ENCODE assay signal across 8 cellular contexts in genomic region chr10:79487296-79488194, GRCh38. TPM values are rescaled to one million over a fixed set of nuclear protein-coding genes. Genes with fewer than 3 reads are reported as not detected.
A peak's percentile ranks its signal among the peaks of the same experiment; 100 is the strongest.
DNase-seq lines count a peak whose midpoint lies in the region; ATAC-seq, FAIRE-seq and TF ChIP-seq lines count a peak whose summit lies in the region.

No MANE protein-coding gene starts in this region.

- ATAC-seq in HG03159 (IDR thresholded peaks at IDR 0.05; ENCODE audit: unreplicated experiment): peak; percentile 83

- H3K4me1 ChIP-seq in OCI-LY3 (ENCODE audit: low read length): peaks cover 30% of the 10 kb centered on the region
- H3K4me1 ChIP-seq in kidney (ENCODE audit: control insufficient read depth in 1 of 2, insufficient read depth in 1 of 2, low read depth in 1 of 2, low read length in 2 of 2): peaks cover 0 to 6% of the 10 kb centered on the region in 2 donors

- peak overlapping the region; percentile 29 for H3K4me2 ChIP-seq in OCI-LY3 (ENCODE audit: low read length)

- H3K27ac ChIP-seq in OCI-LY3 (ENCODE audit: low read length): no peak overlapping the region
- peak overlapping the region; percentile 14 to 20 for H3K27ac ChIP-seq in kidney (ENCODE audit: low read depth in 2 of 2, low read length in 2 of 2)

- H3K9ac ChIP-seq in OCI-LY3 (ENCODE audit: low read length) (no peak overlapping the region), kidney (ENCODE audit: low read length in 2 of 2) (no peak overlapping the region)

- no peaks in the 10 kb centered on the region for H3K79me2 ChIP-seq in OCI-LY3 (ENCODE audit: low read length)

- intact Hi-C loops in kidney (cut with DNase I): no loop called here

- in situ Hi-C loops in astrocyte of the spinal cord (cut with HindIII; ENCODE audit: low sequenced_read_pairs): no loop called here

- no peak for FAIRE-seq in kidney (lab: Jason Lieb, UNC)

- no peak overlapping the region for H3K4me3 ChIP-seq in OCI-LY3 (ENCODE audit: low read length)
- no peak overlapping the region for H3K4me3 ChIP-seq in astrocyte of the spinal cord (ENCODE audit: low read depth, low read length)
- no peak overlapping the region for H3K4me3 ChIP-seq in kidney (ENCODE audit: low read length in 2 of 2)

- peak overlapping the region; percentile 36; the same call in 1 of the 2 replicates for H2AFZ ChIP-seq in OCI-LY3 (ENCODE audit: low read depth, low read length)

- H4K20me1 ChIP-seq in OCI-LY3 (ENCODE audit: insufficient read depth, low read length): no peaks in the 10 kb centered on the region

- H3K36me3 ChIP-seq in OCI-LY3 (replicated peaks; ENCODE audit: low read depth, low read length) (no peaks in the 10 kb centered on the region), kidney (ENCODE audit: control insufficient read depth in 1 of 2, insufficient read depth in 2 of 2, low read length in 2 of 2) (no peaks in the 10 kb centered on the region)

- H3K27me3 ChIP-seq in OCI-LY3 (ENCODE audit: low read depth, low read length): no peaks in the 10 kb centered on the region

- peak; percentile 3 for DNase-seq in DMS153 treated with DMSO at 0.1 percent for 48 hours (lab: John Stamatoyannopoulos, UW; ENCODE audit: unreplicated experiment)
- peak; percentile 53 for DNase-seq in GM19238 (ENCODE audit: insufficient read length, low spot score)
- peak; percentile 61 for DNase-seq in astrocyte of the spinal cord (ENCODE audit: low read depth, low spot score)
- DNase-seq in kidney: no peak
- peak; percentile 51 for DNase-seq in stimulated activated CD8-positive, alpha-beta memory T cell treated with anti-CD3 and anti-CD28 coated beads, Interleukin-4, amount 100 ng/mL, for 48 hours
- no peak for DNase-seq in GF-D8 (lab: John Stamatoyannopoulos, UW)

- no peaks in the 10 kb centered on the region for H3K9me3 ChIP-seq in OCI-LY3 (ENCODE audit: insufficient read depth, low read length)
- no peaks in the 10 kb centered on the region for H3K9me3 ChIP-seq in kidney (ENCODE audit: control insufficient read depth in 1 of 2, low read length in 2 of 2)

- TF ChIP-seq CTCF in OCI-LY3 (IDR thresholded peaks at IDR 0.05; ENCODE audit: low read depth, low read length) (peak; percentile 62), astrocyte of the spinal cord (IDR thresholded peaks at IDR 0.05; ENCODE audit: low read depth, low read length) (peak; percentile 74), kidney (IDR thresholded peaks at IDR 0.05; ENCODE audit: borderline replicate concordance, extremely low read depth, insufficient read depth) (peak; percentile 83)

RNA-seq across cellular contexts. Expression of gene EIF5AL1, which starts 24.8 kb away (rescaled TPM):
- total RNA-seq in kidney: 0.54 TPM
- polyA plus RNA-seq in kidney (ENCODE audit: insufficient read depth, low read depth, low replicate concordance): 1.4 TPM

RNA-seq across cellular contexts. Expression of gene ZCCHC24, which starts 42.1 kb away (rescaled TPM):
- 21.3 TPM for total RNA-seq in kidney
- 8.4 TPM for polyA plus RNA-seq in kidney (ENCODE audit: insufficient read depth, low read depth, low replicate concordance)

Comparison
In these comparisons a context has a peak if more than half of its experiments do, and no peak if none do; other contexts are left out.
1. DNase-seq: peak in DMS153 treated with DMSO at 0.1 percent for 48 hours (single experiment), GM19238 (single experiment), astrocyte of the spinal cord (single experiment) and stimulated activated CD8-positive, alpha-beta memory T cell treated with anti-CD3 and anti-CD28 coated beads, Interleukin-4, amount 100 ng/mL, for 48 hours (single experiment); none in kidney (single experiment) and GF-D8 (single experiment).
2. Peak in every context shown above with its lines, with median percentiles within 50 percentile points of each other: CTCF ChIP-seq.